ENCODE assay signal across 27 cellular contexts in genomic region chr2:31365834-31366505, GRCh38. TPM values are rescaled to one million over a fixed set of nuclear protein-coding genes. Genes with fewer than 3 reads are reported as not detected.
"Had no signal": no experiment of that assay in that cellular context is flagged by ENCODE, and none has a peak within 500 bp of the region (broad histone marks: within the 10 kb centered on the region; RNA-seq: fewer than 3 reads in every experiment).

No MANE protein-coding gene starts in this region.

- H3K36me3 ChIP-seq: ascending aorta, brain microvascular endothelial cell, gastroesophageal sphincter had no signal

- H3K9me3 Mint-ChIP-seq: activated CD4-positive, alpha-beta memory T cell treated with anti-CD3 and anti-CD28 coated beads, Interleukin-2, amount 10 ng/mL, durations not matched to agents 7 days and 5 days; activated CD4-positive, alpha-beta T cell treated with anti-CD3 and anti-CD28 coated beads, Interleukin-2, amount 10 ng/mL, durations not matched to agents 7 days and 5 days; activated naive CD4-positive, alpha-beta T cell treated with anti-CD3 and anti-CD28 coated beads, Interleukin-2, amount 10 ng/mL, durations not matched to agents 7 days and 5 days; activated naive CD4-positive, alpha-beta T cell treated with anti-CD3 and anti-CD28 coated beads, Interleukin-2, amount 50 U/mL, for 72 hours; activated naive CD8-positive, alpha-beta T cell treated with anti-CD3 and anti-CD28 coated beads, Interleukin-2, amount 10 ng/mL, durations not matched to agents 7 days and 5 days; activated T-cell treated with anti-CD3 and anti-CD28 coated beads, Interleukin-2, amount 50 U/mL, for 24 hours; activated T-cell treated with anti-CD3 and anti-CD28 coated beads, Interleukin-2, amount 50 U/mL, for 72 hours; effector memory CD8-positive, alpha-beta T cell had no signal

- ATAC-seq: activated naive CD4-positive, alpha-beta T cell treated with anti-CD3 and anti-CD28 coated beads, Interleukin-2, amount 50 U/mL, for 72 hours; activated T-cell treated with anti-CD3 and anti-CD28 coated beads, Interleukin-2, amount 50 U/mL, for 72 hours; effector memory CD8-positive, alpha-beta T cell; gastroesophageal sphincter had no signal

- DNase-seq: activated CD4-positive, alpha-beta memory T cell treated with anti-CD3 and anti-CD28 coated beads, Interleukin-2, amount 10 ng/mL, durations not matched to agents 7 days and 5 days; activated CD4-positive, alpha-beta T cell treated with anti-CD3 and anti-CD28 coated beads for 4 hours; activated CD4-positive, alpha-beta T cell treated with anti-CD3 and anti-CD28 coated beads, Interleukin-2, amount 10 ng/mL, durations not matched to agents 7 days and 5 days; activated CD4-positive, alpha-beta T cell treated with anti-CD3 and anti-CD28 coated beads, Interleukin-2, amount 50 U/mL, for 4 hours; activated CD4-positive, CD25-positive, alpha-beta regulatory T cell; activated CD4-positive, CD25-positive, alpha-beta regulatory T cell treated with anti-CD3 and anti-CD28 coated beads, Interleukin-2, amount 50 U/mL, for 72 hours; activated CD8-positive, alpha-beta memory T cell treated with anti-CD3 and anti-CD28 coated beads, Interleukin-2, amount 50 U/mL, for 48 hours; activated gamma-delta T cell; activated naive CD4-positive, alpha-beta T cell; activated naive CD4-positive, alpha-beta T cell treated with anti-CD3 and anti-CD28 coated beads, Interleukin-2, amount 10 ng/mL, durations not matched to agents 7 days and 5 days; activated naive CD8-positive, alpha-beta T cell treated with anti-CD3 and anti-CD28 coated beads, Interleukin-2, amount 10 ng/mL, durations not matched to agents 7 days and 5 days; activated T-cell treated with anti-CD3 and anti-CD28 coated beads for 4 hours; activated T-cell treated with anti-CD3 and anti-CD28 coated beads, Interleukin-2, amount 50 U/mL, for 24 hours; activated T-cell treated with anti-CD3 and anti-CD28 coated beads, Interleukin-2, amount 50 U/mL, for 72 hours; brain microvascular endothelial cell; caudate nucleus; cortex of kidney; dermis blood vessel endothelial cell; effector CD4-positive, alpha-beta T cell; effector memory CD8-positive, alpha-beta T cell; foreskin melanocyte; T-helper 2 cell had no signal

- H3K27ac ChIP-seq: ascending aorta, brain microvascular endothelial cell, epithelial cell of prostate, gastroesophageal sphincter had no signal

- H3K27me3 Mint-ChIP-seq: activated T-cell treated with anti-CD3 and anti-CD28 coated beads, Interleukin-2, amount 50 U/mL, for 24 hours had no signal

- H3K4me3 Mint-ChIP-seq: activated CD4-positive, alpha-beta memory T cell treated with anti-CD3 and anti-CD28 coated beads, Interleukin-2, amount 10 ng/mL, durations not matched to agents 7 days and 5 days; activated CD4-positive, alpha-beta T cell treated with anti-CD3 and anti-CD28 coated beads, Interleukin-2, amount 10 ng/mL, durations not matched to agents 7 days and 5 days; activated naive CD4-positive, alpha-beta T cell treated with anti-CD3 and anti-CD28 coated beads, Interleukin-2, amount 10 ng/mL, durations not matched to agents 7 days and 5 days; activated naive CD8-positive, alpha-beta T cell treated with anti-CD3 and anti-CD28 coated beads, Interleukin-2, amount 10 ng/mL, durations not matched to agents 7 days and 5 days; activated T-cell treated with anti-CD3 and anti-CD28 coated beads, Interleukin-2, amount 50 U/mL, for 24 hours; activated T-cell treated with anti-CD3 and anti-CD28 coated beads, Interleukin-2, amount 50 U/mL, for 72 hours; effector memory CD8-positive, alpha-beta T cell had no signal

- H3K36me3 Mint-ChIP-seq: activated naive CD4-positive, alpha-beta T cell treated with anti-CD3 and anti-CD28 coated beads, Interleukin-2, amount 10 ng/mL, durations not matched to agents 7 days and 5 days; activated naive CD4-positive, alpha-beta T cell treated with anti-CD3 and anti-CD28 coated beads, Interleukin-2, amount 50 U/mL, for 72 hours; activated naive CD8-positive, alpha-beta T cell treated with anti-CD3 and anti-CD28 coated beads, Interleukin-2, amount 10 ng/mL, durations not matched to agents 7 days and 5 days had no signal

- H3K4me3 ChIP-seq: ascending aorta, gastroesophageal sphincter had no signal

- H3K4me1 ChIP-seq: ascending aorta, gastroesophageal sphincter had no signal

- H3K27ac Mint-ChIP-seq: activated CD4-positive, alpha-beta memory T cell treated with anti-CD3 and anti-CD28 coated beads, Interleukin-2, amount 10 ng/mL, durations not matched to agents 7 days and 5 days; activated CD4-positive, alpha-beta T cell treated with anti-CD3 and anti-CD28 coated beads, Interleukin-2, amount 10 ng/mL, durations not matched to agents 7 days and 5 days; activated naive CD4-positive, alpha-beta T cell treated with anti-CD3 and anti-CD28 coated beads, Interleukin-2, amount 10 ng/mL, durations not matched to agents 7 days and 5 days; activated naive CD4-positive, alpha-beta T cell treated with anti-CD3 and anti-CD28 coated beads, Interleukin-2, amount 50 U/mL, for 72 hours; activated naive CD8-positive, alpha-beta T cell treated with anti-CD3 and anti-CD28 coated beads, Interleukin-2, amount 10 ng/mL, durations not matched to agents 7 days and 5 days; activated T-cell treated with anti-CD3 and anti-CD28 coated beads, Interleukin-2, amount 50 U/mL, for 24 hours; activated T-cell treated with anti-CD3 and anti-CD28 coated beads, Interleukin-2, amount 50 U/mL, for 72 hours; effector memory CD8-positive, alpha-beta T cell had no signal

- H3K9me3 ChIP-seq: ascending aorta, gastroesophageal sphincter had no signal

- H3K27me3 ChIP-seq: ascending aorta, brain microvascular endothelial cell, gastroesophageal sphincter had no signal

- H3K4me1 Mint-ChIP-seq: activated CD4-positive, alpha-beta memory T cell treated with anti-CD3 and anti-CD28 coated beads, Interleukin-2, amount 10 ng/mL, durations not matched to agents 7 days and 5 days; activated CD4-positive, alpha-beta T cell treated with anti-CD3 and anti-CD28 coated beads, Interleukin-2, amount 10 ng/mL, durations not matched to agents 7 days and 5 days; activated naive CD4-positive, alpha-beta T cell treated with anti-CD3 and anti-CD28 coated beads, Interleukin-2, amount 10 ng/mL, durations not matched to agents 7 days and 5 days; activated naive CD8-positive, alpha-beta T cell treated with anti-CD3 and anti-CD28 coated beads, Interleukin-2, amount 10 ng/mL, durations not matched to agents 7 days and 5 days had no signal

RNA-seq across cellular contexts. Expression of gene XDH, which starts 48.6 kb away (rescaled TPM):
- total RNA-seq: activated naive CD4-positive, alpha-beta T cell treated with anti-CD3 and anti-CD28 coated beads, Interleukin-2, amount 50 U/mL, for 72 hours; activated naive CD8-positive, alpha-beta T cell treated with anti-CD3 and anti-CD28 coated beads, Interleukin-2, amount 10 ng/mL, durations not matched to agents 7 days and 5 days; ascending aorta; dermis blood vessel endothelial cell; endothelial cell of umbilical vein had no signal
